23 cellular contexts compared by ENCODE assay signal in genomic region chr1:240998024-240998423, GRCh38.
A peak's percentile ranks its signal among the peaks of the same experiment; 100 is the strongest.
DNase-seq lines count a peak whose midpoint lies in the region; ATAC-seq and TF ChIP-seq lines count a peak whose summit lies in the region.
"Had no signal": no experiment of that assay in that cellular context is flagged by ENCODE, and none has a peak within 500 bp of the region (broad histone marks: within the 10 kb centered on the region; RNA-seq: fewer than 3 reads in every experiment).

No MANE protein-coding gene starts in this region.

- H3K27ac ChIP-seq in brain microvascular endothelial cell: peak overlapping the region; percentile 10
- H3K27ac ChIP-seq in transverse colon: no peak overlapping the region
- H3K27ac ChIP-seq in Karpas-422 (ENCODE audit: low read length): no peak overlapping the region
- H3K27ac ChIP-seq: cardiac muscle cell, gastrocnemius medialis, pancreas, vagina had no signal

- H3K9me3 Mint-ChIP-seq in nephron progenitor cell (peaks cover 3% of the 10 kb centered on the region), natural killer cell (peaks cover 15 to 16% of the 10 kb centered on the region in 2 donors)

- H3K36me3 ChIP-seq in brain microvascular endothelial cell (replicated peaks) (no peaks in the 10 kb centered on the region), transverse colon (no peaks in the 10 kb centered on the region), Karpas-422 (ENCODE audit: insufficient read depth, low read length) (no peaks in the 10 kb centered on the region)
- H3K36me3 ChIP-seq: cardiac muscle cell, gastrocnemius medialis, pancreas, vagina had no signal

- H3K4me3 Mint-ChIP-seq in nephron progenitor cell (no peak overlapping the region), natural killer cell (no peak overlapping the region)

- TF ChIP-seq POLR2A in transverse colon (IDR thresholded peaks at IDR 0.05): no peak

- no peaks in the 10 kb centered on the region for H4K20me1 ChIP-seq in Karpas-422 (ENCODE audit: insufficient read depth, low read depth, low read length)

- TF ChIP-seq EP300 in transverse colon (IDR thresholded peaks at IDR 0.05; ENCODE audit: low read depth): no peak

- no peak overlapping the region for H3K9ac ChIP-seq in Karpas-422 (ENCODE audit: low read length)

- H3K9me3 ChIP-seq in transverse colon: no peaks in the 10 kb centered on the region
- H3K9me3 ChIP-seq in Karpas-422 (ENCODE audit: low read length): no peaks in the 10 kb centered on the region
- H3K9me3 ChIP-seq: gastrocnemius medialis, pancreas, vagina had no signal

- H3K27me3 Mint-ChIP-seq in nephron progenitor cell (ENCODE audit: low read depth, poor library complexity): no peaks in the 10 kb centered on the region
- no peaks in the 10 kb centered on the region for H3K27me3 Mint-ChIP-seq in natural killer cell (ENCODE audit: low read depth in 2 of 2)
- H3K27me3 Mint-ChIP-seq: naive B cell had no signal

- no peaks in the 10 kb centered on the region for H3K79me2 ChIP-seq in Karpas-422 (ENCODE audit: low read length)

- peak; percentile 5 for DNase-seq in AG09319 (ENCODE audit: extremely low read depth, low read depth)
- DNase-seq in H4 (ENCODE audit: low spot score): peak; percentile 61
- peak; percentile 19 for DNase-seq in brain microvascular endothelial cell
- no peak for DNase-seq in nephron progenitor cell
- no peak for DNase-seq in natural killer cell
- DNase-seq in transverse colon: no peak
- no peak for DNase-seq in Karpas-422
- DNase-seq: activated CD4-positive, alpha-beta T cell treated with anti-CD3 and anti-CD28 coated beads for 48 hours; gastrocnemius medialis; naive B cell; NCI-H1694 treated with DMSO at 0.1 percent for 48 hours; NCI-H2227 treated with DMSO at 0.1 percent for 48 hours; NCI-H748 treated with DMSO at 0.1 percent for 48 hours; OCI-M1; pancreas; right cardiac atrium; SIG-M5; stimulated activated CD8-positive, alpha-beta memory T cell treated with anti-CD3 and anti-CD28 coated beads, Interleukin-4, amount 100 ng/mL, for 48 hours; T-helper 1 cell had no signal

- H3K4me3 ChIP-seq in brain microvascular endothelial cell (ENCODE audit: low read depth, low read length) (no peak overlapping the region), transverse colon (no peak overlapping the region), Karpas-422 (ENCODE audit: low read length) (no peak overlapping the region)
- H3K4me3 ChIP-seq: cardiac muscle cell, gastrocnemius medialis, K562, pancreas, vagina had no signal

- H3K36me3 Mint-ChIP-seq in nephron progenitor cell (ENCODE audit: low read depth) (no peaks in the 10 kb centered on the region), natural killer cell (no peaks in the 10 kb centered on the region)
- H3K36me3 Mint-ChIP-seq: naive B cell had no signal

- TF ChIP-seq CTCF in AG09319 (IDR thresholded peaks at IDR 0.05; ENCODE audit: low read depth, low read length) (no peak), brain microvascular endothelial cell (IDR thresholded peaks at IDR 0.05; ENCODE audit: low read depth, low read length, missing control alignments) (no peak), nephron progenitor cell (IDR thresholded peaks at IDR 0.05) (no peak), natural killer cell (IDR thresholded peaks at IDR 0.05) (no peak), transverse colon (IDR thresholded peaks at IDR 0.05) (no peak)

- in situ Hi-C loops in brain microvascular endothelial cell (cut with HindIII; ENCODE audit: low pct_ligation_motif_present, low sequenced_read_pairs): no loop called here
- in situ Hi-C loops in transverse colon (cut with MboI; ENCODE audit: low pct_ligation_motif_present in 1 of 4, low pct_unique_long_range_greater_than_20kb in 1 of 4, low sequenced_read_pairs in 3 of 4): no loop called here

- no peak overlapping the region for H3K4me2 ChIP-seq in Karpas-422 (ENCODE audit: low read depth, low read length, poor library complexity, severe bottlenecking)

- no peaks in the 10 kb centered on the region for H3K9me2 ChIP-seq in Karpas-422 (replicated peaks; ENCODE audit: insufficient read depth, low read length)

- intact Hi-C loops in natural killer cell (cut with micrococcal nuclease) (no loop called here), transverse colon (cut with DNase I; ENCODE audit: low total_unique reads) (no loop called here)

- no peak overlapping the region for H2AFZ ChIP-seq in Karpas-422 (ENCODE audit: low read length)

- H3K27ac Mint-ChIP-seq in nephron progenitor cell (peak overlapping the region; percentile 45), natural killer cell (no peak overlapping the region)
- H3K27ac Mint-ChIP-seq: naive B cell had no signal

- WGBS in transverse colon (ENCODE audit: low coverage in 1 of 2), 2 donors: 63 to 71% methylated on average over 5 of the region's 5 CpGs

- no peaks in the 10 kb centered on the region for H3K4me1 ChIP-seq in transverse colon
- no peaks in the 10 kb centered on the region for H3K4me1 ChIP-seq in Karpas-422 (ENCODE audit: low read length)
- H3K4me1 ChIP-seq: gastrocnemius medialis, pancreas, vagina had no signal

- no peak for ATAC-seq in natural killer cell
- ATAC-seq in esophagus mucosa: no peak
- ATAC-seq: gastrocnemius medialis, K562, pancreas, right cardiac atrium had no signal

- no peaks in the 10 kb centered on the region for H3K27me3 ChIP-seq in brain microvascular endothelial cell (replicated peaks)
- H3K27me3 ChIP-seq in transverse colon: no peaks in the 10 kb centered on the region
- H3K27me3 ChIP-seq in Karpas-422 (ENCODE audit: low read length): no peaks in the 10 kb centered on the region
- H3K27me3 ChIP-seq: cardiac muscle cell, gastrocnemius medialis, pancreas, vagina had no signal

- H3K4me1 Mint-ChIP-seq in nephron progenitor cell (peaks cover 6% of the 10 kb centered on the region), natural killer cell (no peaks in the 10 kb centered on the region)
- H3K4me1 Mint-ChIP-seq: naive B cell had no signal

Comparison
In these comparisons a context has a peak if more than half of its experiments do, and no peak if none do; other contexts are left out.
1. DNase-seq: peak in AG09319 (single experiment), H4 (single experiment) and brain microvascular endothelial cell (single experiment); none in nephron progenitor cell (single experiment), natural killer cell (single experiment), transverse colon (single experiment) and Karpas-422 (single experiment).